In genomic region chr12:122356192-122356635, GRCh38 we compare ENCODE assay signal across 8 cellular contexts.
A peak's percentile ranks its signal among the peaks of the same experiment; 100 is the strongest.
DNase-seq lines count a peak whose midpoint lies in the region; ATAC-seq, FAIRE-seq and TF ChIP-seq lines count a peak whose summit lies in the region.

No MANE protein-coding gene starts in this region.

- H3K36me3 ChIP-seq in PC-3 (ENCODE audit: low read depth, low read length) = peaks cover 47% of the 10 kb centered on the region
- no peaks in the 10 kb centered on the region for H3K36me3 ChIP-seq in ovary

- no peak overlapping the region for H3K4me3 Mint-ChIP-seq in activated T-cell treated with anti-CD3 and anti-CD28 coated beads, Interleukin-2, amount 50 U/mL, for 72 hours

- peaks cover 3 to 22% of the 10 kb centered on the region in 2 donors for H3K36me3 Mint-ChIP-seq in activated T-cell treated with anti-CD3 and anti-CD28 coated beads, Interleukin-2, amount 50 U/mL, for 72 hours (ENCODE audit: insufficient read depth in 2 of 2)

- no peak overlapping the region for H3K4me2 ChIP-seq in PC-3 (ENCODE audit: low read length)

- H3K27me3 Mint-ChIP-seq in activated T-cell treated with anti-CD3 and anti-CD28 coated beads, Interleukin-2, amount 50 U/mL, for 72 hours (ENCODE audit: low read depth) = no peaks in the 10 kb centered on the region

- peak; percentile 58 for DNase-seq in Caki2 (ENCODE audit: low read depth)
- peak; percentile 34 for DNase-seq in HuH-7 (ENCODE audit: low spot score)
- DNase-seq in PC-3 = peak; percentile 79
- DNase-seq in activated T-cell treated with anti-CD3 and anti-CD28 coated beads, Interleukin-2, amount 50 U/mL, for 72 hours = peak; percentile 29 to 60
- peak; percentile 80 for DNase-seq in fibroblast of villous mesenchyme (ENCODE audit: low read depth)
- peak in 3 of 5 donors; percentile 18 to 47 (median 43) for DNase-seq in ovary
- DNase-seq in urothelium cell line (ENCODE audit: low spot score) = peak; percentile 42

- no peak overlapping the region for H2AFZ ChIP-seq in PC-3 (ENCODE audit: low read length)

- WGBS in ovary, 3 donors = 36 to 39% (median 38%) methylated on average over 3 of the region's 3 CpGs

- no peaks in the 10 kb centered on the region for H3F3A ChIP-seq in PC-3 (ENCODE audit: low read length, unreplicated experiment)

- peak; percentile 96 for ATAC-seq in PC-3
- ATAC-seq in activated T-cell treated with anti-CD3 and anti-CD28 coated beads, Interleukin-2, amount 50 U/mL, for 72 hours (replicated peaks in 1 of 2) = peak; percentile 80 to 85
- ATAC-seq in HG03139 (IDR thresholded peaks at IDR 0.05; ENCODE audit: unreplicated experiment) = no peak

- H3K4me1 ChIP-seq in PC-3 (ENCODE audit: insufficient read depth, low read length) (no peaks in the 10 kb centered on the region), ovary (ENCODE audit: insufficient read depth) (no peaks in the 10 kb centered on the region)

- no peaks in the 10 kb centered on the region for H3K9me3 Mint-ChIP-seq in activated T-cell treated with anti-CD3 and anti-CD28 coated beads, Interleukin-2, amount 50 U/mL, for 72 hours

- no peaks in the 10 kb centered on the region for H3K9me2 ChIP-seq in PC-3 (replicated peaks; ENCODE audit: low read length)

- in situ Hi-C loops in Caki2 (cut with HindIII; ENCODE audit: low pct_unique_long_range_greater_than_20kb, low sequenced_read_pairs) = no loop called here

- H4K20me1 ChIP-seq in PC-3 (ENCODE audit: low read length) = no peaks in the 10 kb centered on the region

- no peak for TF ChIP-seq EP300 in ovary (IDR thresholded peaks at IDR 0.05)

- H3K4me1 Mint-ChIP-seq in activated T-cell treated with anti-CD3 and anti-CD28 coated beads, Interleukin-2, amount 50 U/mL, for 72 hours (ENCODE audit: low read depth) = peaks cover 10% of the 10 kb centered on the region

- peak; percentile 95 for TF ChIP-seq CTCF in PC-3 (conservative IDR thresholded peaks at IDR 0.05; ENCODE audit: low read depth, low read length)
- TF ChIP-seq CTCF in fibroblast of villous mesenchyme (IDR thresholded peaks at IDR 0.05; ENCODE audit: insufficient read depth, low read depth, low read length) = peak; percentile 71
- TF ChIP-seq CTCF in ovary (IDR thresholded peaks at IDR 0.05) = peak; percentile 51 to 65 (median 62)

- BruUV-seq in PC-3 (replicated peaks; lab: Mats Ljungman, UMichigan) = no TSS peak

- no peak for TF ChIP-seq POLR2A in ovary (IDR thresholded peaks at IDR 0.05)

- H3K27ac ChIP-seq in PC-3 (ENCODE audit: low read length) = no peak overlapping the region
- H3K27ac ChIP-seq in ovary = no peak overlapping the region

- no peak overlapping the region for H3K4me3 ChIP-seq in PC-3 (ENCODE audit: low read length)
- H3K4me3 ChIP-seq in fibroblast of villous mesenchyme (ENCODE audit: low read depth, low read length) = no peak overlapping the region
- no peak overlapping the region for H3K4me3 ChIP-seq in ovary

- H3K79me2 ChIP-seq in PC-3 (ENCODE audit: low read length) = no peaks in the 10 kb centered on the region

- no peaks in the 10 kb centered on the region for H3K27me3 ChIP-seq in PC-3 (ENCODE audit: low read length)
- no peaks in the 10 kb centered on the region for H3K27me3 ChIP-seq in ovary

- no peak for FAIRE-seq in urothelium cell line (lab: Jason Lieb, UNC)

- intact Hi-C loops in PC-3 (cut with micrococcal nuclease) = loop anchor here (1.0 to 10.0 kb wide), 3 partner anchors 34 to 89 kb away; partner anchors contain the start of gene VPS33A
- intact Hi-C loops in ovary (cut with DNase I) = no loop called here

- no peak overlapping the region for H3K9ac ChIP-seq in PC-3 (ENCODE audit: low read length)

- CTCF ChIA-PET in PC-3 (lab: Charles Lee) = interaction anchor here (0.5 to 0.6 kb wide), 5 partner anchors 19 to 841 kb away, joined by 3 to 11 read pairs (median 4); no protein-coding TSS in a partner anchor

- no peaks in the 10 kb centered on the region for H3K9me3 ChIP-seq in PC-3 (ENCODE audit: low read length)
- no peaks in the 10 kb centered on the region for H3K9me3 ChIP-seq in ovary

- POLR2A ChIA-PET in PC-3 (lab: Charles Lee; ENCODE audit: unreplicated experiment) = no interaction called here

- H3K27ac Mint-ChIP-seq in activated T-cell treated with anti-CD3 and anti-CD28 coated beads, Interleukin-2, amount 50 U/mL, for 72 hours = peak overlapping the region; percentile 93
